ENCODE assay signal across 23 cellular contexts in genomic region chr10:5400843-5401242, GRCh38. TPM values are rescaled to one million over a fixed set of nuclear protein-coding genes. Genes with fewer than 3 reads are reported as not detected.
"Had no signal": no experiment of that assay in that cellular context is flagged by ENCODE, and none has a peak within 500 bp of the region (broad histone marks: within the 10 kb centered on the region; RNA-seq: fewer than 3 reads in every experiment).

No MANE protein-coding gene starts in this region.

- H3K36me3 ChIP-seq: gastroesophageal sphincter had no signal

- H3K9me3 ChIP-seq: gastroesophageal sphincter had no signal

- ATAC-seq: activated CD8-positive, alpha-beta memory T cell treated with anti-CD3 and anti-CD28 coated beads, Interleukin-2, amount 10 ng/mL, durations not matched to agents 7 days and 5 days; activated naive CD4-positive, alpha-beta T cell treated with anti-CD3 and anti-CD28 coated beads, Interleukin-2, amount 50 U/mL, for 72 hours; gastroesophageal sphincter; sciatic nerve had no signal

- H3K36me3 Mint-ChIP-seq: activated CD8-positive, alpha-beta memory T cell treated with anti-CD3 and anti-CD28 coated beads, Interleukin-2, amount 10 ng/mL, durations not matched to agents 7 days and 5 days; activated naive CD4-positive, alpha-beta T cell treated with anti-CD3 and anti-CD28 coated beads, Interleukin-2, amount 50 U/mL, for 72 hours; brain had no signal

- H3K27ac Mint-ChIP-seq: activated CD8-positive, alpha-beta memory T cell treated with anti-CD3 and anti-CD28 coated beads, Interleukin-2, amount 10 ng/mL, durations not matched to agents 7 days and 5 days; activated naive CD4-positive, alpha-beta T cell treated with anti-CD3 and anti-CD28 coated beads, Interleukin-2, amount 50 U/mL, for 72 hours; activated T-cell treated with anti-CD3 and anti-CD28 coated beads, Interleukin-2, amount 50 U/mL, for 24 hours had no signal

- H3K4me3 ChIP-seq: gastroesophageal sphincter had no signal

- H3K9me3 Mint-ChIP-seq: activated naive CD4-positive, alpha-beta T cell treated with anti-CD3 and anti-CD28 coated beads, Interleukin-2, amount 50 U/mL, for 72 hours; activated T-cell treated with anti-CD3 and anti-CD28 coated beads, Interleukin-2, amount 50 U/mL, for 24 hours had no signal

- H3K4me3 Mint-ChIP-seq: activated CD8-positive, alpha-beta memory T cell treated with anti-CD3 and anti-CD28 coated beads, Interleukin-2, amount 10 ng/mL, durations not matched to agents 7 days and 5 days; activated T-cell treated with anti-CD3 and anti-CD28 coated beads, Interleukin-2, amount 50 U/mL, for 24 hours had no signal

- H3K27ac ChIP-seq: gastroesophageal sphincter had no signal

- DNase-seq: activated CD4-positive, alpha-beta T cell treated with anti-CD3 and anti-CD28 coated beads, Interleukin-2, amount 50 U/mL, for 48 hours; activated CD8-positive, alpha-beta memory T cell treated with anti-CD3 and anti-CD28 coated beads, Interleukin-2, amount 10 ng/mL, durations not matched to agents 7 days and 5 days; activated effector memory CD4-positive, alpha-beta T cell treated with Interleukin-2 at 50 U/mL for 16 hours; activated T-cell treated with anti-CD3 and anti-CD28 coated beads, Interleukin-2, amount 50 U/mL, for 24 hours; amniotic stem cell; cerebellar nuclear complex; dermis blood vessel endothelial cell; hypothalamus; kidney glomerular epithelial cell; mesendoderm; stimulated activated CD4-positive, alpha-beta T cell treated with anti-CD3 and anti-CD28 coated beads, Interleukin-2, amount 100 ng/mL, for 24 hours; stimulated activated naive CD4-positive, alpha-beta T cell treated with Interleukin-2 at 50 U/mL for 16 hours had no signal

- H3K4me1 Mint-ChIP-seq: activated CD8-positive, alpha-beta memory T cell treated with anti-CD3 and anti-CD28 coated beads, Interleukin-2, amount 10 ng/mL, durations not matched to agents 7 days and 5 days had no signal

RNA-seq across cellular contexts. Expression of gene TUBAL3, which starts 3.8 kb away (rescaled TPM):
- total RNA-seq: activated CD8-positive, alpha-beta memory T cell treated with anti-CD3 and anti-CD28 coated beads, Interleukin-2, amount 10 ng/mL, durations not matched to agents 7 days and 5 days; activated naive CD4-positive, alpha-beta T cell treated with anti-CD3 and anti-CD28 coated beads, Interleukin-2, amount 50 U/mL, for 72 hours; epithelial cell of proximal tubule; osteocyte; temporal lobe; ureter had no signal
- polyA plus RNA-seq: liver, neural cell had no signal

RNA-seq across cellular contexts. Expression of gene UCN3, which starts 36.1 kb away (rescaled TPM):
- total RNA-seq: activated CD8-positive, alpha-beta memory T cell treated with anti-CD3 and anti-CD28 coated beads, Interleukin-2, amount 10 ng/mL, durations not matched to agents 7 days and 5 days; activated naive CD4-positive, alpha-beta T cell treated with anti-CD3 and anti-CD28 coated beads, Interleukin-2, amount 50 U/mL, for 72 hours; dermis blood vessel endothelial cell; epithelial cell of proximal tubule; gastroesophageal sphincter; osteocyte; pulmonary artery endothelial cell; sciatic nerve; temporal lobe; ureter had no signal
- polyA plus RNA-seq: liver, neural cell had no signal
